ENCODE assay signal across 17 cellular contexts in the genomic region with DNA sequence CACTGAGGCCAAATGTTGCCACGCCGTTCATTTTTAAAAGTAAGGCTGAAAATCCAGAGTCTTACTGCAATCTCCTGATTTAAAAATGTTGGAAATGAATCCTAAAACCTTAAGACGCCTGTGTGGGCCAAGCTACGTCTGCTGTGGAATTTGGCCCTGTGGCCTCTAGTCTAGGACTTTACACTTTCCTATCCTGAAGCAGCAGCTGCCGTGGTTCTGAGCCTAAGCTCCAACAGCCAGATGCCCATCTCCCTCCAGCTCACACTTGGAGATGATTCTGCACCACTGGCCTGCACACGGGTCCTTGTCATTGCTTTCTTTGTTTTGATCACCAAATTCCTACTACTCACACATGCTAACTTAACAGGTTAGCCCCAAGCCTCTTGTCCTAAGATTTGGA.
DNase-seq lines count a peak whose midpoint lies in the region; ATAC-seq and TF ChIP-seq lines count a peak whose summit lies in the region.
"Had no signal": no experiment of that assay in that cellular context is flagged by ENCODE, and none has a peak within 500 bp of the region (broad histone marks: within the 10 kb centered on the region; RNA-seq: fewer than 3 reads in every experiment).

No MANE protein-coding gene starts in this region.

- TF ChIP-seq CTCF in WTC11 (IDR thresholded peaks at IDR 0.05), result no peak
- TF ChIP-seq CTCF in endodermal cell (conservative IDR thresholded peaks at IDR 0.05), result no peak
- TF ChIP-seq CTCF in neural progenitor cell (IDR thresholded peaks at IDR 0.05), result no peak
- TF ChIP-seq CTCF in testis (IDR thresholded peaks at IDR 0.05), result no peak
- TF ChIP-seq CTCF in CD14-positive monocyte (IDR thresholded peaks at IDR 0.05), result no peak
- no peak for TF ChIP-seq CTCF in sigmoid colon (IDR thresholded peaks at IDR 0.05)

- H3K4me3 ChIP-seq in endodermal cell (ENCODE audit: low read length) (no peak overlapping the region), neural progenitor cell (no peak overlapping the region), testis (no peak overlapping the region), sigmoid colon (no peak overlapping the region)

- H3K4me1 Mint-ChIP-seq in WTC11 (peaks cover 15% of the 10 kb centered on the region), endodermal cell (peaks cover 19% of the 10 kb centered on the region), neural progenitor cell (peaks cover 10% of the 10 kb centered on the region), CD14-positive monocyte (no peaks in the 10 kb centered on the region)
- peaks cover 12% of the 10 kb centered on the region for H3K4me1 Mint-ChIP-seq in stimulated activated naive CD8-positive, alpha-beta T cell treated with anti-CD3 and anti-CD28 coated beads, Interleukin-15, amount 100 ng/mL, for 72 hours
- H3K4me1 Mint-ChIP-seq: B cell; CD4-positive, alpha-beta memory T cell had no signal

- H3K4me1 ChIP-seq in endodermal cell (ENCODE audit: control insufficient read depth, insufficient read depth, low read length) (peaks cover 4% of the 10 kb centered on the region), neural progenitor cell (peaks cover 4% of the 10 kb centered on the region), testis (no peaks in the 10 kb centered on the region), sigmoid colon (no peaks in the 10 kb centered on the region)

- H3K36me3 Mint-ChIP-seq in WTC11, result peaks cover 7% of the 10 kb centered on the region
- H3K36me3 Mint-ChIP-seq in endodermal cell (ENCODE audit: low read depth), result peaks cover 1% of the 10 kb centered on the region
- H3K36me3 Mint-ChIP-seq in neural progenitor cell, result no peaks in the 10 kb centered on the region
- H3K36me3 Mint-ChIP-seq in CD14-positive monocyte, result no peaks in the 10 kb centered on the region

- H3K27me3 ChIP-seq in endodermal cell (ENCODE audit: control insufficient read depth, insufficient read depth, low read length, poor library complexity, severe bottlenecking) (no peaks in the 10 kb centered on the region), neural progenitor cell (no peaks in the 10 kb centered on the region), testis (no peaks in the 10 kb centered on the region), sigmoid colon (no peaks in the 10 kb centered on the region)

- CTCF ChIA-PET in WTC11 (lab: Charles Lee), result interaction anchor here (0.9 to 1.6 kb wide), 2 partner anchors 36 to 319 kb away, joined by 4 to 5 read pairs; no protein-coding TSS in a partner anchor

- H3K9ac ChIP-seq in endodermal cell (ENCODE audit: extremely low read depth, low read length, poor library complexity, severe bottlenecking) (no peak overlapping the region), neural progenitor cell (no peak overlapping the region)

- H3K9me3 Mint-ChIP-seq in WTC11, result peaks cover 13% of the 10 kb centered on the region
- peaks cover 9% of the 10 kb centered on the region for H3K9me3 Mint-ChIP-seq in endodermal cell
- H3K9me3 Mint-ChIP-seq in neural progenitor cell, result peaks cover 2% of the 10 kb centered on the region
- peaks cover 9 to 12% of the 10 kb centered on the region in 2 donors for H3K9me3 Mint-ChIP-seq in stimulated activated naive CD8-positive, alpha-beta T cell treated with anti-CD3 and anti-CD28 coated beads, Interleukin-15, amount 100 ng/mL, for 72 hours
- peaks cover 3 to 15% (median 9%) of the 10 kb centered on the region in 7 donors for H3K9me3 Mint-ChIP-seq in CD14-positive monocyte

- H3K4me3 Mint-ChIP-seq in WTC11, result no peak overlapping the region
- H3K4me3 Mint-ChIP-seq in endodermal cell, result no peak overlapping the region
- no peak overlapping the region for H3K4me3 Mint-ChIP-seq in neural progenitor cell
- H3K4me3 Mint-ChIP-seq in stimulated activated naive CD8-positive, alpha-beta T cell treated with anti-CD3 and anti-CD28 coated beads, Interleukin-15, amount 100 ng/mL, for 72 hours, result no peak overlapping the region
- no peak overlapping the region for H3K4me3 Mint-ChIP-seq in CD14-positive monocyte
- H3K4me3 Mint-ChIP-seq: B cell; CD4-positive, alpha-beta memory T cell; HFFc6 had no signal

- TF ChIP-seq EP300 in sigmoid colon (IDR thresholded peaks at IDR 0.05), result no peak

- H3K36me3 ChIP-seq in endodermal cell (ENCODE audit: control insufficient read depth, insufficient read depth, low read length) (no peaks in the 10 kb centered on the region), neural progenitor cell (no peaks in the 10 kb centered on the region), testis (ENCODE audit: low read depth, missing control alignments) (no peaks in the 10 kb centered on the region), sigmoid colon (no peaks in the 10 kb centered on the region)

- H3K9me3 ChIP-seq in endodermal cell (ENCODE audit: control insufficient read depth, low read length) (no peaks in the 10 kb centered on the region), neural progenitor cell (ENCODE audit: low read depth) (no peaks in the 10 kb centered on the region), testis (no peaks in the 10 kb centered on the region), sigmoid colon (peaks cover 0 to 3% (median 0%) of the 10 kb centered on the region in 4 donors)

- no peak for ATAC-seq in WTC11
- no peak for ATAC-seq in stimulated activated naive CD8-positive, alpha-beta T cell treated with anti-CD3 and anti-CD28 coated beads, Interleukin-15, amount 100 ng/mL, for 72 hours

- no peak overlapping the region for H3K27ac ChIP-seq in endodermal cell (ENCODE audit: low read depth, low read length)
- no peak overlapping the region for H3K27ac ChIP-seq in neural progenitor cell
- no peak overlapping the region for H3K27ac ChIP-seq in testis
- no peak overlapping the region for H3K27ac ChIP-seq in sigmoid colon
- H3K27ac ChIP-seq: HL-60 had no signal

- peak overlapping the region; percentile 52 for H3K4me2 ChIP-seq in neural progenitor cell

- H3K27ac Mint-ChIP-seq in WTC11 (peak overlapping the region; percentile 51; the same call in 1 of the 2 replicates), endodermal cell (peak overlapping the region; percentile 1), neural progenitor cell (no peak overlapping the region), CD14-positive monocyte (no peak overlapping the region)
- no peak overlapping the region for H3K27ac Mint-ChIP-seq in stimulated activated naive CD8-positive, alpha-beta T cell treated with anti-CD3 and anti-CD28 coated beads, Interleukin-15, amount 100 ng/mL, for 72 hours
- H3K27ac Mint-ChIP-seq: B cell, HFFc6 had no signal

- no peaks in the 10 kb centered on the region for H3K79me2 ChIP-seq in neural progenitor cell (ENCODE audit: low read depth)

- intact Hi-C loops in testis (cut with DNase I; ENCODE audit: low total_unique reads) (no loop called here), CD14-positive monocyte (cut with micrococcal nuclease) (no loop called here), sigmoid colon (cut with DNase I) (no loop called here)

- H2AFZ ChIP-seq in neural progenitor cell (replicated peaks), result no peak overlapping the region

- DNase-seq in WTC11 (ENCODE audit: low spot score) (no peak), endodermal cell (peak; percentile 44), neural progenitor cell (ENCODE audit: low spot score) (no peak), testis (peak; percentile 25), NCI-H1048 (lab: John Stamatoyannopoulos, UW) (no peak), CD14-positive monocyte (ENCODE audit: low spot score) (no peak), sigmoid colon (no peak)
- DNase-seq in stimulated activated naive CD8-positive, alpha-beta T cell treated with anti-CD3 and anti-CD28 coated beads, Interleukin-15, amount 100 ng/mL, for 72 hours, result no peak
- DNase-seq: 8988T; C1 segment of cervical spinal cord; CD4-positive, alpha-beta memory T cell; DND-41; GDM1; HCEC 1CT; HFFc6 had no signal

- POLR2A ChIA-PET in WTC11 (lab: Charles Lee), result interaction anchor here (1.0 kb wide), 1 partner anchor 35 kb away, joined by 3 read pairs; no protein-coding TSS in a partner anchor

- WGBS in endodermal cell (ENCODE audit: insufficient coverage in 1 of 2, insufficient read length in 1 of 2), 2 experiments, result 85 to 93% methylated on average over 5 to 6 of the region's 6 CpGs
- 50 to 55% methylated on average over 6 of the region's 6 CpGs for WGBS in testis, 2 donors
- WGBS in sigmoid colon, 2 donors, result 88 to 89% methylated on average over 6 of the region's 6 CpGs

- no peaks in the 10 kb centered on the region for H4K20me1 ChIP-seq in neural progenitor cell (ENCODE audit: low read depth)

- no peaks in the 10 kb centered on the region for H3K27me3 Mint-ChIP-seq in WTC11 (ENCODE audit: low read depth)
- H3K27me3 Mint-ChIP-seq in endodermal cell (ENCODE audit: insufficient read depth), result no peaks in the 10 kb centered on the region
- H3K27me3 Mint-ChIP-seq in neural progenitor cell (ENCODE audit: insufficient read depth, low read depth), result peaks cover 2% of the 10 kb centered on the region
- no peaks in the 10 kb centered on the region for H3K27me3 Mint-ChIP-seq in stimulated activated naive CD8-positive, alpha-beta T cell treated with anti-CD3 and anti-CD28 coated beads, Interleukin-15, amount 100 ng/mL, for 72 hours
- peaks cover 0 to 3% (median 3%) of the 10 kb centered on the region in 3 donors for H3K27me3 Mint-ChIP-seq in CD14-positive monocyte (ENCODE audit: low read depth in 3 of 3)
- H3K27me3 Mint-ChIP-seq: CD4-positive, alpha-beta memory T cell had no signal

- TF ChIP-seq POLR2A in testis (IDR thresholded peaks at IDR 0.05) (no peak), sigmoid colon (IDR thresholded peaks at IDR 0.05) (no peak)

- no peaks in the 10 kb centered on the region for H3F3A ChIP-seq in neural progenitor cell (ENCODE audit: low read depth)

TF ChIP-seq in WTC11, 78 proteins besides CTCF, POLR2A, EP300 and RAD21 (continues in another document):
- no peak for TF ChIP-seq ATF3 (CRISPR knock-in tag; conservative IDR thresholded peaks at IDR 0.05)
- TF ChIP-seq ZNF396 (CRISPR knock-in tag; IDR thresholded peaks at IDR 0.05; ENCODE audit: borderline replicate concordance), result no peak
- no peak for TF ChIP-seq ERG (CRISPR knock-in tag; IDR thresholded peaks at IDR 0.05)
- TF ChIP-seq RELA (CRISPR knock-in tag; IDR thresholded peaks at IDR 0.05; ENCODE audit: borderline replicate concordance), result no peak
- TF ChIP-seq ELF4 (CRISPR knock-in tag; IDR thresholded peaks at IDR 0.05; ENCODE audit: low read depth), result no peak
- TF ChIP-seq FOXP1 (CRISPR knock-in tag; IDR thresholded peaks at IDR 0.05; ENCODE audit: borderline replicate concordance), result no peak

Comparison
In these comparisons a context has a peak if more than half of its experiments do, and no peak if none do; other contexts are left out.
1. DNase-seq: peak in endodermal cell (single experiment) and testis (single experiment); none in WTC11 (single experiment), neural progenitor cell (single experiment), NCI-H1048 (single experiment), stimulated activated naive CD8-positive, alpha-beta T cell treated with anti-CD3 and anti-CD28 coated beads, Interleukin-15, amount 100 ng/mL, for 72 hours (0 of 2), CD14-positive monocyte (single experiment) and sigmoid colon (single experiment).
2. H3K27ac Mint-ChIP-seq: peak in WTC11 (single experiment) and endodermal cell (single experiment); none in neural progenitor cell (single experiment), stimulated activated naive CD8-positive, alpha-beta T cell treated with anti-CD3 and anti-CD28 coated beads, Interleukin-15, amount 100 ng/mL, for 72 hours (0 of 2) and CD14-positive monocyte (0 of 7).